Comparison of ENCODE assay signal across 8 cellular contexts in the genomic region with DNA sequence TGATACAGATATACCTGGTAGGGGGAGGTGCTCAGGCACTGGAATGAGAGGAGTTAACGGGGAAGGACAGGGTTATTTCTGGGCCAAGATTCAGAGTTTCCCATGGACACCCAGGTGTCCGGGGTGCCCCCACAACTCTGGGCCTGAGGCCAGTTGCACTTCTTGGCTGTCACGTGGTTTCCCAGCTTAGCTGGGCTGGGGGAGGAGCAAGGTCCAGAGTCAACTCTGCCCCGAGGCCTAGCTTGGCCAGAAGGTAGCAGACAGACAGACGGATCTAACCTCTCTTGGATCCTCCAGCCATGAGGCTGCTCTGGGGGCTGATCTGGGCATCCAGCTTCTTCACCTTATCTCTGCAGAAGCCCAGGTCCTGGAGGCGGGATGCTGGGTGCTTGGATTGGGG. TPM values are rescaled to one million over a fixed set of nuclear protein-coding genes. Genes with fewer than 3 reads are reported as not detected.
DNase-seq lines count a peak whose midpoint lies in the region; ATAC-seq and TF ChIP-seq lines count a peak whose summit lies in the region.
"Not testable (repeated sequence)": the region's sequence is repeated elsewhere in the genome, so short reads cannot be mapped to it uniquely, and the experiment has no call there.

A gene (plus strand): TSS at position 249 of the 400 bp plus-strand sequence. CDS start 51 bp downstream, at position 300.

- peak; percentile 80 to 90 (median 85) for ATAC-seq in heart left ventricle
- ATAC-seq in left lobe of liver = peak; percentile 68
- ATAC-seq in psoas muscle = peak in 3 of 4 donors; percentile 25 to 55 (median 32)

- not testable (repeated sequence) for H3K27me3 ChIP-seq in Peyer's patch; heart left ventricle; psoas muscle (ENCODE audit: insufficient read depth in 3 of 3, low read length in 2 of 3); testis; uterus

- DNase-seq in Peyer's patch; chondrocyte (ENCODE audit: low spot score); heart left ventricle; left lobe of liver (ENCODE audit: low spot score); mesothelial cell of epicardium (ENCODE audit: low spot score in 2 of 2, unreplicated experiment in 2 of 2); psoas muscle; testis; uterus: not testable (repeated sequence)

- not testable (repeated sequence) for TF ChIP-seq CTCF in Peyer's patch (IDR thresholded peaks at IDR 0.05); chondrocyte (IDR thresholded peaks at IDR 0.05); heart left ventricle (IDR thresholded peaks at IDR 0.05); mesothelial cell of epicardium (IDR thresholded peaks at IDR 0.05; ENCODE audit: unreplicated experiment); psoas muscle (IDR thresholded peaks at IDR 0.05); testis (IDR thresholded peaks at IDR 0.05); uterus (IDR thresholded peaks at IDR 0.05)

- WGBS in heart left ventricle, 4 donors = no CpG with 5 or more reads among the region's 6 CpGs
- WGBS in psoas muscle, 3 donors = no CpG with 5 or more reads among the region's 6 CpGs
- no CpG with 5 or more reads among the region's 6 CpGs for WGBS in testis, 2 donors

- H3K27ac ChIP-seq in Peyer's patch, heart left ventricle, psoas muscle, testis, uterus: not testable (repeated sequence)

- not testable (repeated sequence) for TF ChIP-seq POLR2A in Peyer's patch (IDR thresholded peaks at IDR 0.05); heart left ventricle (IDR thresholded peaks at IDR 0.05); testis (IDR thresholded peaks at IDR 0.05); uterus (IDR thresholded peaks at IDR 0.05)

- not testable (repeated sequence) for H3K36me3 Mint-ChIP-seq in chondrocyte (ENCODE audit: low read depth); mesothelial cell of epicardium

- not testable (repeated sequence) for H3K9me3 Mint-ChIP-seq in chondrocyte (ENCODE audit: low read depth); mesothelial cell of epicardium

- H3K4me1 ChIP-seq in Peyer's patch, heart left ventricle, psoas muscle, testis, uterus: not testable (repeated sequence)

- H3K27ac Mint-ChIP-seq in chondrocyte (ENCODE audit: unreplicated experiment); mesothelial cell of epicardium: not testable (repeated sequence)

- not testable (repeated sequence) for H3K9me3 ChIP-seq in Peyer's patch, heart left ventricle, psoas muscle, testis, uterus

- H3K4me3 Mint-ChIP-seq in chondrocyte (ENCODE audit: unreplicated experiment); mesothelial cell of epicardium: not testable (repeated sequence)

- intact Hi-C loops in heart left ventricle (cut with DNase I); psoas muscle (cut with DNase I); testis (cut with DNase I; ENCODE audit: low total_unique reads); uterus (cut with DNase I; ENCODE audit: low total_unique reads): not testable (repeated sequence)

- H3K4me3 ChIP-seq in Peyer's patch, heart left ventricle, psoas muscle, testis, uterus: not testable (repeated sequence)

- H3K36me3 ChIP-seq in Peyer's patch; heart left ventricle; psoas muscle (ENCODE audit: insufficient read depth in 1 of 2, low read depth in 1 of 2); testis (ENCODE audit: low read depth, missing control alignments); uterus: not testable (repeated sequence)

- H3K27me3 Mint-ChIP-seq in chondrocyte (ENCODE audit: low read depth); mesothelial cell of epicardium (ENCODE audit: low read depth): not testable (repeated sequence)

- not testable (repeated sequence) for H3K4me1 Mint-ChIP-seq in chondrocyte (ENCODE audit: low read depth); mesothelial cell of epicardium

RNA-seq across cellular contexts. Expression of the gene that starts here (rescaled TPM):
- total RNA-seq in Peyer's patch (10 to 100 TPM; 11.0 to 80.0 (median 20.3) TPM), chondrocyte (7.3 to 10.3 TPM (median 9.6 TPM) in 3 replicates), heart left ventricle (100 to 1,000 TPM in 3 of 9 donors, 10 to 100 TPM in 6; 40.9 to 307 (median 75.7) TPM), left lobe of liver (2,468 TPM), mesothelial cell of epicardium (10.4 to 12.5 TPM (median 11.5 TPM) in 3 replicates), psoas muscle (10 to 100 TPM in 1 of 4 donors, 1 to 10 TPM in 3; 5.6 to 12.6 (median 9.4) TPM), testis (10 to 100 TPM; 21.3 to 96.7 TPM), uterus (10 to 100 TPM; 12.4 to 97.5 (median 46.3) TPM)
- polyA plus RNA-seq in heart left ventricle (10 to 100 TPM; 30.8 to 33.0 TPM), psoas muscle (1 to 10 TPM; 2.6 to 3.3 (median 2.7) TPM), testis (ENCODE audit: insufficient read depth, low read depth, low replicate concordance) (125 TPM)

Comparison
In these comparisons a context has a peak if more than half of its experiments do, and no peak if none do; other contexts are left out.
1. RNA of the gene that starts here (polyA plus RNA-seq): 125 TPM in testis (single experiment) and 30.8 to 33.0 TPM in heart left ventricle; 2.6 to 3.3 TPM in psoas muscle; every median in the first group is over 4 times any median in the second.
2. ATAC-seq: peak in every context shown above with its lines; median percentile 85 in heart left ventricle; 68 in left lobe of liver; 32 in psoas muscle.